In the genomic region with DNA sequence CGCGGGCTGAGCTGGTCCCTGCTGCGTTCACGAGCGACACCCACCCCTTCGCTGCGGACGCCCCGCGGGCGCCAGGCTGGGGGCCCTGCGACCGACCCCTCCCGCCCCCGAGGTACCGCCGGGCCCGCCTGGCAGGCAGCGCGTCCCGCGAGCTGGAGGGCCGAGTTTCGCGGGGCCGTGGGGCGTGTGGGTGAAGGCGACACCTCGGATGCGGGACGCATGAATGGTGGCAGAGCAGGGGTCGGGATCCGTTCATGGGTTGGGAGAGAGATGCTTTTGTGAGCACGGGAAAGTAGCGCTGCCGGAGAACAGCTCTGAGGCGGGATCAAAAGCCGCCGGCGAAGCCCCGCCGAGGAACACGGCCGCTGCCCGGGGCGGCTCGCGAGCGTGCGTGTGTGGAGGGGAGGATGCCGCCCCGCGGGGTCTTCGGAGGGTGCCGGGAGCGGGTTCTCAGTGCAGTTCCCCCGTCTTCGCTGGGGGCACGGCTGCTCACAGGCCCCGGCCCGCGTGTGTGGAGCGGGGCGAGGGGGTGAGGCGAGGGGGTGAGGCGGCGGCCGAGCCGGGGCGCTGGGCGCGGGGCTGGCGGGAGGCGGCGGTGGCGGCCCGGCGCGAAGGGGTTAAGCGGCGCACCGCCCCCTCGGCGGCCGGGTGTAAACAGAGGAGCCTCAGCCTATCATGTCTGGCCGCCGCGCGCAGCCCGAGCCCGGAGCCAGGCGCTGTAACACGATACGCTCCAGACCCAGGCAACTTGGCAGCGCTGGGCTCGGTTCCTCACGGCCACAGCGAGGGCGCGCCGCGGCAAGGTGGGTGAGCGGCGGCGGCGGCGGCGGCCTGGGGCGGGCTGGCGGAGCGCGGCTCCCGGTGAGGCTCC, we compare ENCODE assay signal across 8 cellular contexts.
DNase-seq lines count a peak whose midpoint lies in the region; ATAC-seq and TF ChIP-seq lines count a peak whose summit lies in the region.

No MANE protein-coding gene starts in this region.

- H3K36me3 ChIP-seq in fibroblast of lung (ENCODE audit: control insufficient read depth, insufficient read depth, low read length) (no peaks in the 10 kb centered on the region), muscle layer of colon (ENCODE audit: insufficient read depth, low read length) (no peaks in the 10 kb centered on the region)

- no peak for TF ChIP-seq CTCF in AG04450 (IDR thresholded peaks at IDR 0.05; ENCODE audit: low read depth, low read length)
- no peak for TF ChIP-seq CTCF in fibroblast of lung (conservative IDR thresholded peaks at IDR 0.05 in 1 of 2, IDR thresholded peaks at IDR 0.05 in 1 of 2; ENCODE audit: low read depth in 1 of 2, low read length in 2 of 2)

- peak; percentile 85 for DNase-seq in AG04450 (ENCODE audit: low read depth, low spot score)
- peak; percentile 85 for DNase-seq in NCI-H510A (lab: John Stamatoyannopoulos, UW)
- DNase-seq in activated T-cell treated with anti-CD3 and anti-CD28 coated beads, Interleukin-2, amount 50 U/mL, for 72 hours, result peak; percentile 34 to 53
- DNase-seq in fibroblast of lung (ENCODE audit: low read depth in 2 of 2), result peak; percentile 92 to 96
- DNase-seq in stimulated activated naive CD4-positive, alpha-beta T cell treated with Interleukin-2 at 50 U/mL for 16 hours (lab: John Stamatoyannopoulos, UW), result peak; percentile 10

- H3K9me3 ChIP-seq in AG04450 (ENCODE audit: control insufficient read depth, insufficient read depth, low read length) (no peaks in the 10 kb centered on the region; the same call in 1 of the 2 replicates), fibroblast of lung (ENCODE audit: control insufficient read depth, insufficient read depth, low read depth, low read length) (no peaks in the 10 kb centered on the region), muscle layer of colon (ENCODE audit: low read length) (no peaks in the 10 kb centered on the region)

- no peaks in the 10 kb centered on the region for H3K9me3 Mint-ChIP-seq in activated T-cell treated with anti-CD3 and anti-CD28 coated beads, Interleukin-2, amount 50 U/mL, for 72 hours

- POLR2A ChIA-PET in AG04450 (lab: Yijun Ruan, JAX), result interaction anchor here (1.0 kb wide), 1 partner anchor 303 kb away, joined by 3 read pairs; no protein-coding TSS in a partner anchor

- peaks cover 20% of the 10 kb centered on the region for H3K4me1 Mint-ChIP-seq in activated T-cell treated with anti-CD3 and anti-CD28 coated beads, Interleukin-2, amount 50 U/mL, for 72 hours (ENCODE audit: low read depth)

- H3K27ac ChIP-seq in AG04450 (ENCODE audit: low read depth, low read length) (no peak overlapping the region), fibroblast of lung (ENCODE audit: insufficient read depth, low read length) (no peak overlapping the region), muscle layer of colon (ENCODE audit: low read depth, low read length) (peak overlapping the region; percentile 58)

- no peaks in the 10 kb centered on the region for H3K27me3 ChIP-seq in AG04450 (ENCODE audit: control insufficient read depth, insufficient read depth, low read length)
- peaks cover 7% of the 10 kb centered on the region for H3K27me3 ChIP-seq in fibroblast of lung (ENCODE audit: control insufficient read depth, insufficient read depth, low read length)
- peaks cover 0 to 16% of the 10 kb centered on the region in 2 donors for H3K27me3 ChIP-seq in muscle layer of colon (ENCODE audit: control insufficient read depth in 1 of 2, insufficient read depth in 2 of 2, low read length in 2 of 2)

- H3K4me3 ChIP-seq in AG04450 (ENCODE audit: low read depth, low read length), result peak overlapping the region; percentile 79
- H3K4me3 ChIP-seq in fibroblast of lung (replicated peaks in 1 of 4; ENCODE audit: control extremely low read depth in 1 of 4, insufficient read depth in 1 of 4, low read depth in 3 of 4, low read length in 4 of 4), result peak overlapping the region; percentile 52 to 70 (median 66)
- peak overlapping the region; percentile 68 to 87 for H3K4me3 ChIP-seq in muscle layer of colon (ENCODE audit: low read depth in 1 of 2, low read length in 2 of 2)

- no peak overlapping the region for H3K27ac Mint-ChIP-seq in activated T-cell treated with anti-CD3 and anti-CD28 coated beads, Interleukin-2, amount 50 U/mL, for 72 hours

- H4K20me1 ChIP-seq in fibroblast of lung (ENCODE audit: control insufficient read depth, extremely low read depth, insufficient read depth, low read length), result no peaks in the 10 kb centered on the region

- CTCF ChIA-PET in AG04450 (lab: Charles Lee), result interaction anchor here (0.6 to 1.4 kb wide), 2 partner anchors 112 to 357 kb away, joined by 3 to 5 read pairs; no protein-coding TSS in a partner anchor

- H3K4me3 Mint-ChIP-seq in activated T-cell treated with anti-CD3 and anti-CD28 coated beads, Interleukin-2, amount 50 U/mL, for 72 hours, result peak overlapping the region; percentile 79 to 83

- peaks cover 74% of the 10 kb centered on the region for H3K27me3 Mint-ChIP-seq in activated T-cell treated with anti-CD3 and anti-CD28 coated beads, Interleukin-2, amount 50 U/mL, for 72 hours (ENCODE audit: low read depth)

- peak overlapping the region; percentile 93 for H3K4me2 ChIP-seq in fibroblast of lung (ENCODE audit: extremely low read depth, insufficient read depth, low read length)

- H3K36me3 Mint-ChIP-seq in activated T-cell treated with anti-CD3 and anti-CD28 coated beads, Interleukin-2, amount 50 U/mL, for 72 hours (ENCODE audit: insufficient read depth in 2 of 2), result peaks cover 3 to 5% of the 10 kb centered on the region in 2 donors

- peak overlapping the region; percentile 67 for H2AFZ ChIP-seq in fibroblast of lung (ENCODE audit: low read length)

- H3K4me1 ChIP-seq in fibroblast of lung (ENCODE audit: control insufficient read depth, extremely low read depth, insufficient read depth, low read length) (no peaks in the 10 kb centered on the region), muscle layer of colon (ENCODE audit: insufficient read depth, low read length) (peaks cover 5% of the 10 kb centered on the region)

- H3K9ac ChIP-seq in fibroblast of lung (ENCODE audit: insufficient read depth, low read length), result peak overlapping the region; percentile 41
- H3K9ac ChIP-seq in muscle layer of colon (ENCODE audit: low read length), result peak overlapping the region; percentile 33

- ATAC-seq in GM19025 (IDR thresholded peaks at IDR 0.05; ENCODE audit: low read depth, unreplicated experiment), result peak; percentile 71
- ATAC-seq in HG03159 (IDR thresholded peaks at IDR 0.05; ENCODE audit: unreplicated experiment), result peak; percentile 91
- ATAC-seq in activated T-cell treated with anti-CD3 and anti-CD28 coated beads, Interleukin-2, amount 50 U/mL, for 72 hours (replicated peaks in 1 of 2), result peak; percentile 93 to 95

- H3K79me2 ChIP-seq in fibroblast of lung (ENCODE audit: control insufficient read depth, insufficient read depth, low read length), result no peaks in the 10 kb centered on the region

Comparison
In these comparisons a context has a peak if more than half of its experiments do, and no peak if none do; other contexts are left out.
1. DNase-seq: peak in every context shown above with its lines; median percentile 94 in fibroblast of lung; 85 in AG04450; 85 in NCI-H510A; 44 in activated T-cell treated with anti-CD3 and anti-CD28 coated beads, Interleukin-2, amount 50 U/mL, for 72 hours; 10 in stimulated activated naive CD4-positive, alpha-beta T cell treated with Interleukin-2 at 50 U/mL for 16 hours.